Comparison of ENCODE assay signal across 10 cellular contexts in the genomic region with DNA sequence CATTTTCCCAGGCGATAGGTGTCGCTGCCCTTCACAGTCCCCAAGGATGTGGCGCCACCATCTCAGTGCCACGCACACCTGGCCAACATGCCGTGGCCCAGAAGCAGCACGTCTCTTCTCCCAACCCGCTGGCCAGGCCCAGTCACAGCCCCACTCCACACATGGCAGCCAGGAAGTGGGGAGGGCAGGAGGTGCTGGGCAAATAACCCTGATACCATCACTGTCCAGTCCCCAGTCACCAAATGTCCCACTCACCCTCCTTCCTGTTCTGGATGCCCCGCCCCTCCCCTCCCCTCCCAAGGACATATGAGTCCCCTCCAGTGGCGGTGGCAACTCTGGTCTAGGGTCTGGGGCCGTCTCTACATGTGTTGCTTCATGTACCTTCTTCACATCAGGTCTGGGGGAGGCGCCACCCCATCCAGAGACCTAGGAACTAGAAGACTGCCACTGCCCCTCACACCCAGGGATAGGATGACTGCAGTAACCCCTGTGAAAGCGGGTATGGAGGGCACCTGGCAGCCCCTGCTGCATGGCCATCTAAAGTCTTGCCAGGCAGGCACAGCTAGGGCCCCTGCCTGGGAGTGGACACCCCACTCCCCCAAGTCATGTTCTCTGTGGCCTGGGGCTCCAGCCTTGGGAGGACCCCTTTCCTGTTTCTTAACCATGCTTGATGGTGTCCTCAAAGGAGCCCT. TPM values are rescaled to one million over a fixed set of nuclear protein-coding genes. Genes with fewer than 3 reads are reported as not detected.
A peak's percentile ranks its signal among the peaks of the same experiment; 100 is the strongest.
DNase-seq lines count a peak whose midpoint lies in the region; ATAC-seq, FAIRE-seq and TF ChIP-seq lines count a peak whose summit lies in the region.
"Had no signal": no experiment of that assay in that cellular context is flagged by ENCODE, and none has a peak within 500 bp of the region (broad histone marks: within the 10 kb centered on the region; RNA-seq: fewer than 3 reads in every experiment).

No MANE protein-coding gene starts in this region.

- CTCF ChIA-PET in activated naive CD4-positive, alpha-beta T cell treated with anti-CD3 and anti-CD28 coated beads for 36 hours (lab: Charles Lee) = interaction anchor here (0.6 to 1.9 kb wide), 6 partner anchors 10 to 140 kb away, joined by 3 to 21 read pairs (median 4); no protein-coding TSS in a partner anchor

- H3K9ac ChIP-seq in keratinocyte (ENCODE audit: control insufficient read depth, extremely low read depth, insufficient read depth, low read length) = peak overlapping the region; percentile 70

- no peak for TF ChIP-seq EP300 in upper lobe of left lung (IDR thresholded peaks at IDR 0.05)

- H3K9me3 Mint-ChIP-seq in activated naive CD4-positive, alpha-beta T cell treated with anti-CD3 and anti-CD28 coated beads for 36 hours = peaks cover 2% of the 10 kb centered on the region
- H3K9me3 Mint-ChIP-seq in activated T-helper 17 cell treated with anti-CD3 and anti-CD28 coated beads, Interleukin-2, amount 50 U/mL, for 72 hours = no peaks in the 10 kb centered on the region

- dilution Hi-C loops in keratinocyte (cut with MboI; ENCODE audit: extremely low pct_ligation_motif_present, low sequenced_read_pairs) = no loop called here

- H3K4me3 ChIP-seq in keratinocyte (ENCODE audit: control insufficient read depth in 2 of 3, extremely low read depth in 1 of 3, insufficient read depth in 2 of 3, low read depth in 1 of 3, low read length in 3 of 3) = no peak overlapping the region
- H3K4me3 ChIP-seq in upper lobe of left lung = no peak overlapping the region

- ATAC-seq in activated T-helper 17 cell treated with anti-CD3 and anti-CD28 coated beads, Interleukin-2, amount 50 U/mL, for 72 hours (replicated peaks) = peak; percentile 12
- no peak for ATAC-seq in upper lobe of left lung (ENCODE audit: low FRiP score in 2 of 2)

- H3K9me3 ChIP-seq in keratinocyte (ENCODE audit: control insufficient read depth, low read depth, low read length) = no peaks in the 10 kb centered on the region
- H3K9me3 ChIP-seq in upper lobe of left lung = no peaks in the 10 kb centered on the region

- TF ChIP-seq CTCF in keratinocyte (optimal IDR thresholded peaks at IDR 0.05 in 1 of 3, IDR thresholded peaks at IDR 0.05 in 1 of 3, conservative IDR thresholded peaks at IDR 0.05 in 1 of 3; ENCODE audit: extremely low read depth in 1 of 3, insufficient read depth in 2 of 3, low read length in 3 of 3) (no peak), upper lobe of left lung (IDR thresholded peaks at IDR 0.05) (no peak)

- H4K20me1 ChIP-seq in keratinocyte (ENCODE audit: control insufficient read depth, extremely low read depth, insufficient read depth, low read length) = peaks cover 21% of the 10 kb centered on the region

- peaks cover 31% of the 10 kb centered on the region for H3K4me1 ChIP-seq in keratinocyte (ENCODE audit: control insufficient read depth, extremely low read depth, insufficient read depth, low read length)
- peaks cover 29 to 41% (median 31%) of the 10 kb centered on the region in 4 donors for H3K4me1 ChIP-seq in upper lobe of left lung

- intact Hi-C loops in activated naive CD4-positive, alpha-beta T cell treated with anti-CD3 and anti-CD28 coated beads for 36 hours (cut with micrococcal nuclease) = loop anchor here (1.0 kb wide), 2 partner anchors 12 to 65 kb away; no protein-coding TSS in a partner anchor

- H3K27me3 ChIP-seq in keratinocyte (ENCODE audit: control insufficient read depth, extremely low read depth, insufficient read depth, low read length) = no peaks in the 10 kb centered on the region
- H3K27me3 ChIP-seq in upper lobe of left lung = no peaks in the 10 kb centered on the region

- H3K36me3 Mint-ChIP-seq in activated naive CD4-positive, alpha-beta T cell treated with anti-CD3 and anti-CD28 coated beads for 36 hours (ENCODE audit: low read depth) = peaks cover 7% of the 10 kb centered on the region
- H3K36me3 Mint-ChIP-seq in activated T-helper 17 cell treated with anti-CD3 and anti-CD28 coated beads, Interleukin-2, amount 50 U/mL, for 72 hours (ENCODE audit: low read depth) = peaks cover 15% of the 10 kb centered on the region

- no peak for TF ChIP-seq POLR2A in upper lobe of left lung (IDR thresholded peaks at IDR 0.05)

- peaks cover 28% of the 10 kb centered on the region for H3K4me1 Mint-ChIP-seq in activated naive CD4-positive, alpha-beta T cell treated with anti-CD3 and anti-CD28 coated beads for 36 hours (ENCODE audit: low read depth)
- H3K4me1 Mint-ChIP-seq in activated T-helper 17 cell treated with anti-CD3 and anti-CD28 coated beads, Interleukin-2, amount 50 U/mL, for 72 hours = peaks cover 21% of the 10 kb centered on the region

- H2AFZ ChIP-seq in keratinocyte (ENCODE audit: control insufficient read depth, low read length) = no peak overlapping the region

- H3K27ac ChIP-seq in keratinocyte (ENCODE audit: control insufficient read depth, insufficient read depth, low read length) (peak overlapping the region; percentile 84), upper lobe of left lung (peak overlapping the region; percentile 83 to 89 (median 86))

- H3K27ac Mint-ChIP-seq in activated naive CD4-positive, alpha-beta T cell treated with anti-CD3 and anti-CD28 coated beads for 36 hours = peak overlapping the region; percentile 84
- peak overlapping the region; percentile 84 for H3K27ac Mint-ChIP-seq in activated T-helper 17 cell treated with anti-CD3 and anti-CD28 coated beads, Interleukin-2, amount 50 U/mL, for 72 hours

- peaks cover 5% of the 10 kb centered on the region for H3K9me1 ChIP-seq in keratinocyte (ENCODE audit: control insufficient read depth, extremely low read depth, insufficient read depth, low read length)

- no peak overlapping the region for H3K4me3 Mint-ChIP-seq in activated naive CD4-positive, alpha-beta T cell treated with anti-CD3 and anti-CD28 coated beads for 36 hours
- H3K4me3 Mint-ChIP-seq in activated T-helper 17 cell treated with anti-CD3 and anti-CD28 coated beads, Interleukin-2, amount 50 U/mL, for 72 hours = peak overlapping the region; percentile 67

- FAIRE-seq in keratinocyte (lab: Jason Lieb, UNC) (no peak), frontal cortex (lab: Jason Lieb, UNC) (no peak)

- DNase-seq in activated naive CD4-positive, alpha-beta T cell treated with anti-CD3 and anti-CD28 coated beads for 36 hours = no peak
- no peak for DNase-seq in activated naive CD4-positive, alpha-beta T cell treated with anti-CD3 and anti-CD28 coated beads, Interleukin-2, amount 50 U/mL, for 16 hours
- no peak for DNase-seq in keratinocyte (ENCODE audit: low read depth, low spot score)
- peak in 1 of 2 donors; percentile 28 for DNase-seq in upper lobe of left lung
- DNase-seq in SW480 (ENCODE audit: low spot score) = no peak
- no peak for DNase-seq in stimulated activated CD4-positive, alpha-beta T cell treated with anti-CD3 and anti-CD28 coated beads, Interleukin-4, amount 100 ng/mL, for 4 hours
- no peak for DNase-seq in frontal cortex (ENCODE audit: low spot score in 2 of 2)
- DNase-seq: KG1, midbrain had no signal

- peak overlapping the region; percentile 45 for H3K4me2 ChIP-seq in keratinocyte (ENCODE audit: control insufficient read depth, extremely low read depth, insufficient read depth, low read depth, low read length)

- 86 to 91% methylated on average over 11 to 12 of the region's 12 CpGs for WGBS in upper lobe of left lung, 2 donors

- peaks cover 4 to 11% of the 10 kb centered on the region in 2 experiments for H3K36me3 ChIP-seq in keratinocyte (ENCODE audit: control insufficient read depth in 2 of 2, extremely low read depth in 1 of 2, insufficient read depth in 2 of 2, low read length in 2 of 2)
- H3K36me3 ChIP-seq in upper lobe of left lung = peaks cover 10 to 48% (median 43%) of the 10 kb centered on the region in 4 donors

- H3K79me2 ChIP-seq in keratinocyte (ENCODE audit: control insufficient read depth, insufficient read depth, low read length) = peaks cover 14% of the 10 kb centered on the region

- no peaks in the 10 kb centered on the region for H3K27me3 Mint-ChIP-seq in activated naive CD4-positive, alpha-beta T cell treated with anti-CD3 and anti-CD28 coated beads for 36 hours (ENCODE audit: low read depth)
- no peaks in the 10 kb centered on the region for H3K27me3 Mint-ChIP-seq in activated T-helper 17 cell treated with anti-CD3 and anti-CD28 coated beads, Interleukin-2, amount 50 U/mL, for 72 hours

RNA-seq across cellular contexts. Expression of gene CAPN10, which starts 7.3 kb away (rescaled TPM):
- total RNA-seq in activated naive CD4-positive, alpha-beta T cell treated with anti-CD3 and anti-CD28 coated beads for 36 hours = 10 to 100 TPM; 24.9 to 28.5 TPM
- 10 to 100 TPM; 28.6 to 42.3 TPM for total RNA-seq in activated T-helper 17 cell treated with anti-CD3 and anti-CD28 coated beads, Interleukin-2, amount 50 U/mL, for 72 hours
- polyA plus RNA-seq in keratinocyte = 6.1 to 11.8 TPM (median 7.1 TPM) in 3 replicates
- 1.8 TPM for polyA plus RNA-seq in keratinocyte (2011; ENCODE audit: low read depth)
- polyA plus RNA-seq in keratinocyte (2011; cell fraction: cytosol; rRNA removed) = 2.8 and 6.2 TPM in 2 replicates
- polyA plus RNA-seq in keratinocyte (2011; cell fraction: nucleus; rRNA removed) = 25.2 and 31.0 TPM in 2 replicates
- 10.3 and 11.0 TPM in 2 replicates for polyA plus RNA-seq in keratinocyte (2012; ENCODE audit: low replicate concordance)
- polyA minus RNA-seq in keratinocyte = 4.4 to 7.3 TPM (median 4.7 TPM) in 3 replicates
- 2.7 TPM for polyA minus RNA-seq in keratinocyte (2011; cell fraction: cytosol; rRNA and poly(A)+ RNA removed)
- 10.9 and 16.0 TPM in 2 replicates for polyA minus RNA-seq in keratinocyte (2011; cell fraction: nucleus; rRNA and poly(A)+ RNA removed)
- 100 to 1,000 TPM in 1 of 6 donors, 10 to 100 TPM in 5; 35.3 to 118 (median 38.9) TPM for total RNA-seq in upper lobe of left lung
- total RNA-seq in frontal cortex = 30.6 TPM

RNA-seq across cellular contexts. Expression of gene RNPEPL1, which starts 10.9 kb away (rescaled TPM):
- total RNA-seq in activated naive CD4-positive, alpha-beta T cell treated with anti-CD3 and anti-CD28 coated beads for 36 hours = 10 to 100 TPM; 40.3 to 44.3 TPM
- total RNA-seq in activated T-helper 17 cell treated with anti-CD3 and anti-CD28 coated beads, Interleukin-2, amount 50 U/mL, for 72 hours = 10 to 100 TPM; 27.2 to 52.7 TPM
- polyA plus RNA-seq in keratinocyte = 3.7 to 10.1 TPM (median 6.5 TPM) in 3 replicates
- 16.5 TPM for polyA plus RNA-seq in keratinocyte (2011; ENCODE audit: low read depth)
- polyA plus RNA-seq in keratinocyte (2011; cell fraction: cytosol; rRNA removed) = 7.4 and 17.1 TPM in 2 replicates
- polyA plus RNA-seq in keratinocyte (2011; cell fraction: nucleus; rRNA removed) = 13.0 and 19.1 TPM in 2 replicates
- 17.6 and 23.4 TPM in 2 replicates for polyA plus RNA-seq in keratinocyte (2012; ENCODE audit: low replicate concordance)
- 8.4 to 59.2 TPM (median 10.9 TPM) in 3 replicates for polyA minus RNA-seq in keratinocyte
- 44.5 TPM for polyA minus RNA-seq in keratinocyte (2011; cell fraction: cytosol; rRNA and poly(A)+ RNA removed)
- 13.1 and 14.1 TPM in 2 replicates for polyA minus RNA-seq in keratinocyte (2011; cell fraction: nucleus; rRNA and poly(A)+ RNA removed)
- 100 to 1,000 TPM in 5 of 6 donors, 10 to 100 TPM in 1; 71.0 to 264 (median 123) TPM for total RNA-seq in upper lobe of left lung
- 4.5 TPM for total RNA-seq in frontal cortex

RNA-seq across cellular contexts. Expression of gene DUSP28, which starts 19.1 kb away (rescaled TPM):
- 1 to 10 TPM; 5.1 to 5.6 TPM for total RNA-seq in activated naive CD4-positive, alpha-beta T cell treated with anti-CD3 and anti-CD28 coated beads for 36 hours
- 1 to 10 TPM; 3.6 to 8.3 TPM for total RNA-seq in activated T-helper 17 cell treated with anti-CD3 and anti-CD28 coated beads, Interleukin-2, amount 50 U/mL, for 72 hours
- polyA plus RNA-seq in keratinocyte = 2.8 to 4.4 TPM (median 4.1 TPM) in 3 replicates
- polyA plus RNA-seq in keratinocyte (2011; ENCODE audit: low read depth) = 0.54 TPM
- polyA plus RNA-seq in keratinocyte (2011; cell fraction: cytosol; rRNA removed) = 3.0 and 5.0 TPM in 2 replicates
- polyA plus RNA-seq in keratinocyte (2011; cell fraction: nucleus; rRNA removed) = 2.1 and 3.7 TPM in 2 replicates
- 1.9 and 6.3 TPM in 2 replicates for polyA plus RNA-seq in keratinocyte (2012; ENCODE audit: low replicate concordance)
- 0.23 to 1.7 TPM (median 0.42 TPM) in 3 replicates for polyA minus RNA-seq in keratinocyte
- polyA minus RNA-seq in keratinocyte (2011; cell fraction: cytosol; rRNA and poly(A)+ RNA removed) = 2.1 TPM
- 0.95 and 1.0 TPM in 2 replicates for polyA minus RNA-seq in keratinocyte (2011; cell fraction: nucleus; rRNA and poly(A)+ RNA removed)
- total RNA-seq in upper lobe of left lung = 10 to 100 TPM in 1 of 6 donors, 1 to 10 TPM in 5; 3.2 to 30.4 (median 5.7) TPM
- total RNA-seq in frontal cortex = 9.8 TPM

RNA-seq across cellular contexts. Expression of gene ANKMY1, which starts 21.4 kb away (rescaled TPM):
- 10 to 100 TPM; 17.0 to 17.4 TPM for total RNA-seq in activated naive CD4-positive, alpha-beta T cell treated with anti-CD3 and anti-CD28 coated beads for 36 hours
- 10 to 100 TPM; 14.5 to 28.8 TPM for total RNA-seq in activated T-helper 17 cell treated with anti-CD3 and anti-CD28 coated beads, Interleukin-2, amount 50 U/mL, for 72 hours
- 2.5 to 5.0 TPM (median 3.3 TPM) in 3 replicates for polyA plus RNA-seq in keratinocyte
- polyA plus RNA-seq in keratinocyte (2011; ENCODE audit: low read depth) = 2.6 TPM
- 2.6 and 3.9 TPM in 2 replicates for polyA plus RNA-seq in keratinocyte (2011; cell fraction: cytosol; rRNA removed)
- 7.7 and 9.9 TPM in 2 replicates for polyA plus RNA-seq in keratinocyte (2011; cell fraction: nucleus; rRNA removed)
- 3.6 and 4.7 TPM in 2 replicates for polyA plus RNA-seq in keratinocyte (2012; ENCODE audit: low replicate concordance)
- polyA minus RNA-seq in keratinocyte = 4.3 to 17.3 TPM (median 7.7 TPM) in 3 replicates
- 3.5 TPM for polyA minus RNA-seq in keratinocyte (2011; cell fraction: cytosol; rRNA and poly(A)+ RNA removed)
- polyA minus RNA-seq in keratinocyte (2011; cell fraction: nucleus; rRNA and poly(A)+ RNA removed) = 5.5 and 8.6 TPM in 2 replicates
- total RNA-seq in upper lobe of left lung = 10 to 100 TPM; 23.7 to 97.4 (median 26.9) TPM
- total RNA-seq in frontal cortex = 4.9 TPM

RNA-seq across cellular contexts. Expression of gene GPR35, which starts 46.1 kb away (rescaled TPM):
- 1 to 10 TPM; 2.5 to 2.6 TPM for total RNA-seq in activated naive CD4-positive, alpha-beta T cell treated with anti-CD3 and anti-CD28 coated beads for 36 hours
- total RNA-seq in activated T-helper 17 cell treated with anti-CD3 and anti-CD28 coated beads, Interleukin-2, amount 50 U/mL, for 72 hours = 1 to 10 TPM; 2.0 to 4.4 TPM
- 0.04 to 0.17 TPM (median 0.09 TPM) in 3 replicates for polyA plus RNA-seq in keratinocyte
- polyA plus RNA-seq in keratinocyte (2011; ENCODE audit: low read depth) = not detected
- polyA plus RNA-seq in keratinocyte (2011; cell fraction: cytosol; rRNA removed) = 0.04 and 0.06 TPM in 2 replicates
- polyA plus RNA-seq in keratinocyte (2011; cell fraction: nucleus; rRNA removed) = 0.34 and 0.63 TPM in 2 replicates
- 0.38 TPM in 1 of 2 replicates, not detected in the other for polyA plus RNA-seq in keratinocyte (2012; ENCODE audit: low replicate concordance)
- 0.23 TPM in 1 of 3 replicates, not detected in the others for polyA minus RNA-seq in keratinocyte
- polyA minus RNA-seq in keratinocyte (2011; cell fraction: cytosol; rRNA and poly(A)+ RNA removed) = not detected
- 0.23 and 0.42 TPM in 2 replicates for polyA minus RNA-seq in keratinocyte (2011; cell fraction: nucleus; rRNA and poly(A)+ RNA removed)
- total RNA-seq in upper lobe of left lung = 10 to 100 TPM in 1 of 6 donors, 1 to 10 TPM in 5; 1.9 to 14.7 (median 4.6) TPM
- 0.41 TPM for total RNA-seq in frontal cortex
